In genomic region chr1:112395832-112396667, GRCh38 we compare ENCODE assay signal across 8 cellular contexts. TPM values are rescaled to one million over a fixed set of nuclear protein-coding genes. Genes with fewer than 3 reads are reported as not detected.
DNase-seq lines count a peak whose midpoint lies in the region; ATAC-seq, FAIRE-seq and TF ChIP-seq lines count a peak whose summit lies in the region.

CTTNBP2NL (plus strand) TSS chr1:112396214; CDS start chr1:112416166, 19,952 bp downstream.

- intact Hi-C loops in body of pancreas (cut with DNase I) (no loop called here), sigmoid colon (cut with DNase I) (loop anchor here (1.0 to 2.0 kb wide), 2 partner anchors 70 to 223 kb away; partner anchors contain the start of genes CAPZA1 and ST7L)

- no peaks in the 10 kb centered on the region for H3K9me3 ChIP-seq in body of pancreas
- H3K9me3 ChIP-seq in sigmoid colon = no peaks in the 10 kb centered on the region

- H3K4me1 ChIP-seq in body of pancreas (peaks cover 60% of the 10 kb centered on the region), sigmoid colon (peaks cover 0 to 76% (median 53%) of the 10 kb centered on the region in 4 donors)

- 0 to 2% methylated on average over 24 to 53 of the region's 53 CpGs for WGBS in body of pancreas, 2 donors
- 0 to 1% methylated on average over 53 of the region's 53 CpGs for WGBS in sigmoid colon, 2 donors

- H3K36me3 ChIP-seq in body of pancreas (replicated peaks in 1 of 2; ENCODE audit: insufficient read depth in 1 of 2, low read depth in 2 of 2) (no peaks in the 10 kb centered on the region), sigmoid colon (no peaks in the 10 kb centered on the region)

- TF ChIP-seq EP300 in sigmoid colon (IDR thresholded peaks at IDR 0.05) = no peak

- H3K27ac ChIP-seq in body of pancreas (peak within 1 kb of the TSS; percentile 75 to 93 (median 86)), sigmoid colon (peak within 1 kb of the TSS; percentile 85 to 91 (median 88))

- TF ChIP-seq CTCF in body of pancreas (IDR thresholded peaks at IDR 0.05) = peak in 1 of 7 experiments; percentile 7
- no peak for TF ChIP-seq CTCF in sigmoid colon (IDR thresholded peaks at IDR 0.05)

- FAIRE-seq in TTC549 (lab: Jason Lieb, UNC) = peak; percentile 40

- H3K27me3 ChIP-seq in body of pancreas = no peaks in the 10 kb centered on the region
- no peaks in the 10 kb centered on the region for H3K27me3 ChIP-seq in sigmoid colon

- ATAC-seq in GM18508 (IDR thresholded peaks at IDR 0.05; ENCODE audit: insufficient read depth, unreplicated experiment) = peak; percentile 43
- peak; percentile 75 for ATAC-seq in HG02973 (IDR thresholded peaks at IDR 0.05; ENCODE audit: unreplicated experiment)
- peak; percentile 98 for ATAC-seq in body of pancreas

- TF ChIP-seq POLR2A in body of pancreas (IDR thresholded peaks at IDR 0.05) (peak in 2 of 3 donors; percentile 84 to 85), sigmoid colon (IDR thresholded peaks at IDR 0.05) (peak; percentile 62 to 65)

- DNase-seq in NCI-H2029 (lab: John Stamatoyannopoulos, UW) = peak; percentile 94
- peak; percentile 96 to 97 (median 96) for DNase-seq in body of pancreas
- DNase-seq in iPS DF 19.7 (ENCODE audit: low read depth, low spot score) = peak; percentile 93
- DNase-seq in sigmoid colon = peak; percentile 99
- DNase-seq in AML-193 (lab: John Stamatoyannopoulos, UW) = no peak

- H3K4me3 ChIP-seq in body of pancreas (peak within 1 kb of the TSS; percentile 28 to 94), sigmoid colon (peak within 1 kb of the TSS; percentile 63 to 94 (median 82))

RNA-seq across cellular contexts. Expression of gene CTTNBP2NL, which starts in this region (rescaled TPM):
- total RNA-seq in body of pancreas = 10 to 100 TPM in 1 of 2 donors, 1 to 10 TPM in 1; 8.6 to 15.2 TPM
- total RNA-seq in sigmoid colon = 10 to 100 TPM; 15.1 to 25.5 (median 17.0) TPM
- polyA plus RNA-seq in sigmoid colon = 10 to 100 TPM; 11.4 to 17.3 (median 13.4) TPM

Comparison
In these comparisons a context has a peak if more than half of its experiments do, and no peak if none do; other contexts are left out.
1. ATAC-seq: peak in every context shown above with its lines; median percentile 98 in body of pancreas; 75 in HG02973; 43 in GM18508.
2. DNase-seq: peak in NCI-H2029 (single experiment), body of pancreas (4 of 4), iPS DF 19.7 (single experiment) and sigmoid colon (single experiment); none in AML-193 (0 of 2).